In genomic region chr10:45580781-45581496, GRCh38 we compare ENCODE assay signal across 8 cellular contexts.
A peak's percentile ranks its signal among the peaks of the same experiment; 100 is the strongest.
DNase-seq lines count a peak whose midpoint lies in the region; ATAC-seq and TF ChIP-seq lines count a peak whose summit lies in the region.

No MANE protein-coding gene starts in this region.

- peak; percentile 68 for ATAC-seq in activated CD4-positive, alpha-beta T cell treated with anti-CD3 and anti-CD28 coated beads for 36 hours
- ATAC-seq in HG03097 (IDR thresholded peaks at IDR 0.05; ENCODE audit: low FRiP score, unreplicated experiment): peak; percentile 63
- ATAC-seq in activated T-helper 17 cell treated with anti-CD3 and anti-CD28 coated beads, Interleukin-2, amount 50 U/mL, for 72 hours (replicated peaks): peak; percentile 84

- peak overlapping the region in 2 of 4 donors; percentile 0 to 23 for H3K4me3 ChIP-seq in sigmoid colon

- H3K9me3 Mint-ChIP-seq in activated CD4-positive, alpha-beta T cell treated with anti-CD3 and anti-CD28 coated beads for 36 hours (ENCODE audit: low read depth): peaks cover 9% of the 10 kb centered on the region
- H3K9me3 Mint-ChIP-seq in activated T-helper 17 cell treated with anti-CD3 and anti-CD28 coated beads, Interleukin-2, amount 50 U/mL, for 72 hours: peaks cover 3% of the 10 kb centered on the region
- H3K9me3 Mint-ChIP-seq in progenitor cell of endocrine pancreas (ENCODE audit: low read depth): peaks cover 10% of the 10 kb centered on the region

- CTCF ChIA-PET in activated CD4-positive, alpha-beta T cell treated with anti-CD3 and anti-CD28 coated beads for 36 hours (lab: Charles Lee): interaction anchor here (0.6 to 1.5 kb wide), 12 partner anchors 8 to 331 kb away, joined by 3 to 7 read pairs (median 3); no protein-coding TSS in a partner anchor

- H3K4me3 Mint-ChIP-seq in activated CD4-positive, alpha-beta T cell treated with anti-CD3 and anti-CD28 coated beads for 36 hours: peak overlapping the region; percentile 76
- peak overlapping the region; percentile 92 for H3K4me3 Mint-ChIP-seq in activated T-helper 17 cell treated with anti-CD3 and anti-CD28 coated beads, Interleukin-2, amount 50 U/mL, for 72 hours
- no peak overlapping the region for H3K4me3 Mint-ChIP-seq in progenitor cell of endocrine pancreas (ENCODE audit: low read depth)

- TF ChIP-seq POLR2A in sigmoid colon (IDR thresholded peaks at IDR 0.05): no peak

- DNase-seq in activated CD4-positive, alpha-beta T cell treated with anti-CD3 and anti-CD28 coated beads for 36 hours: peak; percentile 41
- no peak for DNase-seq in activated CD4-positive, alpha-beta T cell treated with anti-CD3 and anti-CD28 coated beads, Interleukin-2, amount 50 U/mL, for 4 hours
- DNase-seq in progenitor cell of endocrine pancreas (ENCODE audit: low spot score, unreplicated experiment) (no peak), GM19238 (ENCODE audit: insufficient read length, low spot score) (no peak), NCI-H345 treated with DMSO at 0.1 percent for 48 hours (lab: John Stamatoyannopoulos, UW; ENCODE audit: unreplicated experiment) (no peak), sigmoid colon (no peak)

- H3K4me1 Mint-ChIP-seq in activated CD4-positive, alpha-beta T cell treated with anti-CD3 and anti-CD28 coated beads for 36 hours: peaks cover 37% of the 10 kb centered on the region
- peaks cover 33% of the 10 kb centered on the region for H3K4me1 Mint-ChIP-seq in activated T-helper 17 cell treated with anti-CD3 and anti-CD28 coated beads, Interleukin-2, amount 50 U/mL, for 72 hours
- H3K4me1 Mint-ChIP-seq in progenitor cell of endocrine pancreas (ENCODE audit: low read depth): peaks cover 17% of the 10 kb centered on the region

- H3K4me1 ChIP-seq in sigmoid colon: peaks cover 0 to 12% (median 8%) of the 10 kb centered on the region in 4 donors

- H3K27me3 Mint-ChIP-seq in activated CD4-positive, alpha-beta T cell treated with anti-CD3 and anti-CD28 coated beads for 36 hours: no peaks in the 10 kb centered on the region
- no peaks in the 10 kb centered on the region for H3K27me3 Mint-ChIP-seq in activated T-helper 17 cell treated with anti-CD3 and anti-CD28 coated beads, Interleukin-2, amount 50 U/mL, for 72 hours
- no peaks in the 10 kb centered on the region for H3K27me3 Mint-ChIP-seq in progenitor cell of endocrine pancreas

- POLR2A ChIA-PET in activated CD4-positive, alpha-beta T cell treated with anti-CD3 and anti-CD28 coated beads for 36 hours (lab: Charles Lee): interaction anchor here (0.9 kb wide), 1 partner anchor 13 kb away, joined by 5 read pairs; no protein-coding TSS in a partner anchor

- 6 to 20% methylated on average over 5 of the region's 5 CpGs for WGBS in sigmoid colon, 2 donors

- peak overlapping the region; percentile 95 for H3K27ac Mint-ChIP-seq in activated CD4-positive, alpha-beta T cell treated with anti-CD3 and anti-CD28 coated beads for 36 hours
- H3K27ac Mint-ChIP-seq in activated T-helper 17 cell treated with anti-CD3 and anti-CD28 coated beads, Interleukin-2, amount 50 U/mL, for 72 hours: peak overlapping the region; percentile 91
- peak overlapping the region; percentile 73 for H3K27ac Mint-ChIP-seq in progenitor cell of endocrine pancreas

- intact Hi-C loops in activated CD4-positive, alpha-beta T cell treated with anti-CD3 and anti-CD28 coated beads for 36 hours (cut with DNase I, micrococcal nuclease): loop anchor here (1.0 to 10.0 kb wide), 6 partner anchors 12 to 576 kb away; partner anchors contain the start of genes ZFAND4 (in 1 of the 2) and ZNF22 (in 1 of the 2)
- intact Hi-C loops in sigmoid colon (cut with DNase I): no loop called here

- H3K36me3 Mint-ChIP-seq in activated CD4-positive, alpha-beta T cell treated with anti-CD3 and anti-CD28 coated beads for 36 hours (ENCODE audit: low read depth): peaks cover 6% of the 10 kb centered on the region
- H3K36me3 Mint-ChIP-seq in activated T-helper 17 cell treated with anti-CD3 and anti-CD28 coated beads, Interleukin-2, amount 50 U/mL, for 72 hours (ENCODE audit: low read depth): no peaks in the 10 kb centered on the region
- H3K36me3 Mint-ChIP-seq in progenitor cell of endocrine pancreas (ENCODE audit: insufficient read depth): peaks cover 7% of the 10 kb centered on the region

- no peak for TF ChIP-seq EP300 in sigmoid colon (IDR thresholded peaks at IDR 0.05)

- TF ChIP-seq CTCF in progenitor cell of endocrine pancreas (IDR thresholded peaks at IDR 0.05; ENCODE audit: unreplicated experiment) (no peak), sigmoid colon (IDR thresholded peaks at IDR 0.05) (no peak)

- no peak overlapping the region for H3K27ac ChIP-seq in sigmoid colon

- H3K9me3 ChIP-seq in sigmoid colon: no peaks in the 10 kb centered on the region

- H3K27me3 ChIP-seq in sigmoid colon: no peaks in the 10 kb centered on the region

- H3K36me3 ChIP-seq in sigmoid colon: no peaks in the 10 kb centered on the region
